8 cellular contexts compared by ENCODE assay signal in the genomic region with DNA sequence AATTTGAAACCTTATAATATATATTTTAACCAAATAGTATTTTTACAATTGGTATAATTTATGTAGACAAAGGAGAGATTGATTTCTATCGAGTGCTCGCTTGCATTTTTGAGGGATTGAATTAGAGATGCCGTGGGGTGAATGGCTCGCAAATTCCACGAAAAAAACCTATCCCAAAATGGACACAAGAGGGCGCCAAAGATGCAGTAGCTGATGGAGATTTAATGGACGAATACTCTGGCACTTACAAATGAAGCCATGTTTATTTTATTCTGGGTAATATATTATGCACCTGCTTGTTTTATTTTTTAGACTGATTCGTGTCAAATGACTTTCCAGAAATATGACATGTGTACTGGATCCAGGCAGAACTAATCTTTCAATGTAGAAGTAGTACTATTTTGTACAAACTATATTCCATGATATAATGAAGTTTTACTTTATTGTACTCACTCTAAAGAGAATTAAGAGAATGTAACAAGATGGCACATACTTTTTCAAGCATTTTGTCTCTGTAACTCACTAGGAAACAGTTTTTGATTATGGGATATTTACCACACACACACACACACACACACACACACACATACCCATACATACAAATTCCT.
DNase-seq lines count a peak whose midpoint lies in the region; ATAC-seq and TF ChIP-seq lines count a peak whose summit lies in the region.

No MANE protein-coding gene starts in this region.

- H3K9me3 ChIP-seq in heart right ventricle (no peaks in the 10 kb centered on the region), OCI-LY1 (ENCODE audit: low read length) (no peaks in the 10 kb centered on the region), gastrocnemius medialis (no peaks in the 10 kb centered on the region)

- peak; percentile 53 to 89 (median 84) for TF ChIP-seq CTCF in heart right ventricle (IDR thresholded peaks at IDR 0.05)
- peak; percentile 72 for TF ChIP-seq CTCF in OCI-LY1 (IDR thresholded peaks at IDR 0.05; ENCODE audit: low read length)
- TF ChIP-seq CTCF in gastrocnemius medialis (IDR thresholded peaks at IDR 0.05 in 4 of 5, conservative IDR thresholded peaks at IDR 0.05 in 1 of 5), result peak in 4 of 5 experiments; percentile 38 to 79 (median 64)

- H3K4me1 ChIP-seq in heart right ventricle (no peaks in the 10 kb centered on the region), OCI-LY1 (ENCODE audit: insufficient read depth, low read length, severe bottlenecking) (no peaks in the 10 kb centered on the region), gastrocnemius medialis (no peaks in the 10 kb centered on the region)

- 6 to 9% methylated on average over 8 of the region's 8 CpGs for WGBS in heart right ventricle, 2 donors

- no peaks in the 10 kb centered on the region for H3K79me2 ChIP-seq in OCI-LY1 (ENCODE audit: insufficient read depth, low read length)

- in situ Hi-C loops in gastrocnemius medialis (cut with MboI; ENCODE audit: low sequenced_read_pairs in 4 of 4), result loop anchor here (10.0 to 25.0 kb wide), 4 partner anchors 1175 to 1435 kb away; no protein-coding TSS in a partner anchor

- H3F3A ChIP-seq in OCI-LY1 (ENCODE audit: insufficient read depth, low read length), result no peaks in the 10 kb centered on the region

- H3K27ac ChIP-seq in heart right ventricle, result no peak overlapping the region
- no peak overlapping the region for H3K27ac ChIP-seq in OCI-LY1 (ENCODE audit: low read depth, low read length, poor library complexity, severe bottlenecking)
- H3K27ac ChIP-seq in gastrocnemius medialis, result no peak overlapping the region

- H2AFZ ChIP-seq in OCI-LY1 (ENCODE audit: low read length), result no peak overlapping the region

- H3K27me3 ChIP-seq in heart right ventricle (peaks cover 0 to 41% (median 22%) of the 10 kb centered on the region in 7 donors), OCI-LY1 (ENCODE audit: insufficient read depth, low read length) (no peaks in the 10 kb centered on the region), gastrocnemius medialis (no peaks in the 10 kb centered on the region)

- no peaks in the 10 kb centered on the region for H4K20me1 ChIP-seq in OCI-LY1 (ENCODE audit: insufficient read depth, low read length)

- ATAC-seq in heart right ventricle (no peak), HG03520 (IDR thresholded peaks at IDR 0.05; ENCODE audit: unreplicated experiment) (peak; percentile 48), gastrocnemius medialis (peak in 1 of 2 donors; percentile 44), GM19452 (IDR thresholded peaks at IDR 0.05; ENCODE audit: unreplicated experiment) (no peak)

- intact Hi-C loops in heart right ventricle (cut with DNase I), result loop anchor here in 9 of 10 donors (5.0 to 10.0 kb wide), 7 partner anchors 1145 to 1435 kb away; a partner anchor contains a TSS
- intact Hi-C loops in cardiac septum (cut with DNase I), result loop anchor here (5.0 kb wide), 1 partner anchor 1428 kb away; no protein-coding TSS in a partner anchor
- intact Hi-C loops in gastrocnemius medialis (cut with DNase I; ENCODE audit: low total_unique reads), result loop anchor here (5.0 kb wide), 1 partner anchor 1428 kb away; no protein-coding TSS in a partner anchor

- H3K4me2 ChIP-seq in OCI-LY1 (ENCODE audit: low read length), result no peak overlapping the region

- H3K4me3 ChIP-seq in heart right ventricle, result no peak overlapping the region
- H3K4me3 ChIP-seq in OCI-LY1 (ENCODE audit: low read depth, low read length, poor library complexity, severe bottlenecking), result no peak overlapping the region
- H3K4me3 ChIP-seq in gastrocnemius medialis, result no peak overlapping the region

- no peak overlapping the region for H3K9ac ChIP-seq in OCI-LY1 (ENCODE audit: low read length)

- H3K36me3 ChIP-seq in heart right ventricle (no peaks in the 10 kb centered on the region), OCI-LY1 (ENCODE audit: insufficient read depth, low read length) (no peaks in the 10 kb centered on the region), gastrocnemius medialis (no peaks in the 10 kb centered on the region)

- no peaks in the 10 kb centered on the region for H3K9me2 ChIP-seq in OCI-LY1 (ENCODE audit: low read depth, low read length)

- TF ChIP-seq POLR2A in gastrocnemius medialis (IDR thresholded peaks at IDR 0.05), result no peak

- peak in 1 of 2 donors; percentile 22 for DNase-seq in heart right ventricle
- no peak for DNase-seq in cardiac septum (ENCODE audit: low spot score)
- peak; percentile 67 to 68 for DNase-seq in activated T-cell treated with anti-CD3 and anti-CD28 coated beads, Interleukin-2, amount 50 U/mL, for 48 hours
- peak; percentile 29 for DNase-seq in foreskin melanocyte
- DNase-seq in gastrocnemius medialis, result no peak

Comparison
In these comparisons a context has a peak if more than half of its experiments do, and no peak if none do; other contexts are left out.
1. DNase-seq: peak in activated T-cell treated with anti-CD3 and anti-CD28 coated beads, Interleukin-2, amount 50 U/mL, for 48 hours (2 of 2) and foreskin melanocyte (single experiment); none in cardiac septum (single experiment) and gastrocnemius medialis (0 of 2).
2. Peak in every context shown above with its lines, with median percentiles within 50 percentile points of each other: CTCF ChIP-seq.